In the genomic region with DNA sequence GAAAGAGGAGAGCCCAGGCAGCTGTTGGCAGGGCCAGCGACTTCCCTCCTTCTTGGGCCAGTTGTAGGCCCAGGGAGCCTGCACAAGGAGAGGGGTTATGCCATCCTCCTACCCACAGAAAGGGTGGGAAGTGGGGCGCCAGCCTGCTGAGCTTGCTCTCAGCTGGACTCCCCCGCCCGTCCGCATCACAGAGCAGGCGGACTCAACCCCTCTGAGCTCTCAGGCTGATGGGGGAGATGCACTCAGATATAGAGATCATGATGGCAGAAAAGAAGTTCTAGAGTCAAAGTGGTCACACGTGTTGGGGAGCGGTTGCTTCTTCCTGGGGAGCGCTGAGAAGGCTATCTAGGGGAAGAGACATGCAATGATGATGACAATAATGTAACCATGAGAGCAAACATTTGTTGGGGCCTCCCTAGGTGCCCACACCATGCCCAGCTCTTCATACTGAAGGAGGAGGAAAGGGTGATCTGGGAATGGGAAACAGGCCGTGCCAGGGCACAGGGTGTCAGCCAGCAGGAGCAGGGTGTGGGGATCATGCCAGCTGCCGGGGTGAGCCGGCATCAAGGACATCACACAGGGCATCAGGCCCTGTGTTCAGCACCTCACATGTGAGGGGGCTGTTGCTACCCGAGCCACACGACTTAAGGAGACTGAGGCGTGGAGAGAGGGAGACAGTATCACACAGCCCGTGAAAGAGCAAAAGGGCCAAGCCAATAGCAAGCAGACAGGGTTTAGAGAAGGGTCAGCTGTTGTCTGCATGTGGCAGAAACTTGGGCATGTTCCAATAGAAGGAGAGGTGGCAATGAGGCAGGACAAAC, we compare ENCODE assay signal across 1 cellular context.
TF ChIP-seq lines count a peak whose summit lies in the region.

No MANE protein-coding gene starts in this region.

TF ChIP-seq in SK-N-SH, 30 proteins besides CTCF, POLR2A, EP300 and RAD21:
- TF ChIP-seq NRF1 (IDR thresholded peaks at IDR 0.05; ENCODE audit: low read depth, low read length) (no peak), GATA2 (CRISPR knock-in tag; IDR thresholded peaks at IDR 0.05) (no peak), RXRA (IDR thresholded peaks at IDR 0.05; ENCODE audit: borderline replicate concordance, low read depth) (no peak), NFIC (IDR thresholded peaks at IDR 0.05; ENCODE audit: borderline replicate concordance) (no peak), MEF2A (IDR thresholded peaks at IDR 0.05; ENCODE audit: borderline replicate concordance, low read depth) (no peak), EZH2phosphoT487 (IDR thresholded peaks at IDR 0.05; ENCODE audit: borderline replicate concordance, low read depth) (no peak), JUND (IDR thresholded peaks at IDR 0.05) (no peak), FOSL2 (IDR thresholded peaks at IDR 0.05; ENCODE audit: borderline replicate concordance, low read depth) (no peak), MXI1 (IDR thresholded peaks at IDR 0.05; ENCODE audit: low read depth, low read length) (no peak), GABPA (IDR thresholded peaks at IDR 0.05; ENCODE audit: low read depth) (no peak), TCF12 (IDR thresholded peaks at IDR 0.05) (no peak), FOXJ3 (CRISPR knock-in tag; IDR thresholded peaks at IDR 0.05) (no peak)
- TF ChIP-seq, protein P1, sequence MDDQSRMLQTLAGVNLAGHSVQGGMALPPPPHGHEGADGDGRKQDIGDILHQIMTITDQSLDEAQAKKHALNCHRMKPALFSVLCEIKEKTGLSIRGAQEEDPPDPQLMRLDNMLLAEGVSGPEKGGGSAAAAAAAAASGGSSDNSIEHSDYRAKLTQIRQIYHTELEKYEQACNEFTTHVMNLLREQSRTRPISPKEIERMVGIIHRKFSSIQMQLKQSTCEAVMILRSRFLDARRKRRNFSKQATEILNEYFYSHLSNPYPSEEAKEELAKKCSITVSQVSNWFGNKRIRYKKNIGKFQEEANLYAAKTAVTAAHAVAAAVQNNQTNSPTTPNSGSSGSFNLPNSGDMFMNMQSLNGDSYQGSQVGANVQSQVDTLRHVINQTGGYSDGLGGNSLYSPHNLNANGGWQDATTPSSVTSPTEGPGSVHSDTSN (IDR thresholded peaks at IDR 0.05): no peak
- TF ChIP-seq, protein P2, sequence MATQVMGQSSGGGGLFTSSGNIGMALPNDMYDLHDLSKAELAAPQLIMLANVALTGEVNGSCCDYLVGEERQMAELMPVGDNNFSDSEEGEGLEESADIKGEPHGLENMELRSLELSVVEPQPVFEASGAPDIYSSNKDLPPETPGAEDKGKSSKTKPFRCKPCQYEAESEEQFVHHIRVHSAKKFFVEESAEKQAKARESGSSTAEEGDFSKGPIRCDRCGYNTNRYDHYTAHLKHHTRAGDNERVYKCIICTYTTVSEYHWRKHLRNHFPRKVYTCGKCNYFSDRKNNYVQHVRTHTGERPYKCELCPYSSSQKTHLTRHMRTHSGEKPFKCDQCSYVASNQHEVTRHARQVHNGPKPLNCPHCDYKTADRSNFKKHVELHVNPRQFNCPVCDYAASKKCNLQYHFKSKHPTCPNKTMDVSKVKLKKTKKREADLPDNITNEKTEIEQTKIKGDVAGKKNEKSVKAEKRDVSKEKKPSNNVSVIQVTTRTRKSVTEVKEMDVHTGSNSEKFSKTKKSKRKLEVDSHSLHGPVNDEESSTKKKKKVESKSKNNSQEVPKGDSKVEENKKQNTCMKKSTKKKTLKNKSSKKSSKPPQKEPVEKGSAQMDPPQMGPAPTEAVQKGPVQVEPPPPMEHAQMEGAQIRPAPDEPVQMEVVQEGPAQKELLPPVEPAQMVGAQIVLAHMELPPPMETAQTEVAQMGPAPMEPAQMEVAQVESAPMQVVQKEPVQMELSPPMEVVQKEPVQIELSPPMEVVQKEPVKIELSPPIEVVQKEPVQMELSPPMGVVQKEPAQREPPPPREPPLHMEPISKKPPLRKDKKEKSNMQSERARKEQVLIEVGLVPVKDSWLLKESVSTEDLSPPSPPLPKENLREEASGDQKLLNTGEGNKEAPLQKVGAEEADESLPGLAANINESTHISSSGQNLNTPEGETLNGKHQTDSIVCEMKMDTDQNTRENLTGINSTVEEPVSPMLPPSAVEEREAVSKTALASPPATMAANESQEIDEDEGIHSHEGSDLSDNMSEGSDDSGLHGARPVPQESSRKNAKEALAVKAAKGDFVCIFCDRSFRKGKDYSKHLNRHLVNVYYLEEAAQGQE (IDR thresholded peaks at IDR 0.05; ENCODE audit: low read depth, low read length): no peak
- TF ChIP-seq, protein P3, sequence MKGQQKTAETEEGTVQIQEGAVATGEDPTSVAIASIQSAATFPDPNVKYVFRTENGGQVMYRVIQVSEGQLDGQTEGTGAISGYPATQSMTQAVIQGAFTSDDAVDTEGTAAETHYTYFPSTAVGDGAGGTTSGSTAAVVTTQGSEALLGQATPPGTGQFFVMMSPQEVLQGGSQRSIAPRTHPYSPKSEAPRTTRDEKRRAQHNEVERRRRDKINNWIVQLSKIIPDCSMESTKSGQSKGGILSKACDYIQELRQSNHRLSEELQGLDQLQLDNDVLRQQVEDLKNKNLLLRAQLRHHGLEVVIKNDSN (IDR thresholded peaks at IDR 0.05; ENCODE audit: borderline replicate concordance, low read depth): no peak
- TF ChIP-seq, protein P4, sequence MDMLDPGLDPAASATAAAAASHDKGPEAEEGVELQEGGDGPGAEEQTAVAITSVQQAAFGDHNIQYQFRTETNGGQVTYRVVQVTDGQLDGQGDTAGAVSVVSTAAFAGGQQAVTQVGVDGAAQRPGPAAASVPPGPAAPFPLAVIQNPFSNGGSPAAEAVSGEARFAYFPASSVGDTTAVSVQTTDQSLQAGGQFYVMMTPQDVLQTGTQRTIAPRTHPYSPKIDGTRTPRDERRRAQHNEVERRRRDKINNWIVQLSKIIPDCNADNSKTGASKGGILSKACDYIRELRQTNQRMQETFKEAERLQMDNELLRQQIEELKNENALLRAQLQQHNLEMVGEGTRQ (IDR thresholded peaks at IDR 0.05; ENCODE audit: borderline replicate concordance, low read depth, low read length): no peak
- TF ChIP-seq, protein P5, sequence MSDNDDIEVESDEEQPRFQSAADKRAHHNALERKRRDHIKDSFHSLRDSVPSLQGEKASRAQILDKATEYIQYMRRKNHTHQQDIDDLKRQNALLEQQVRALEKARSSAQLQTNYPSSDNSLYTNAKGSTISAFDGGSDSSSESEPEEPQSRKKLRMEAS (IDR thresholded peaks at IDR 0.05; ENCODE audit: low read depth): no peak
